Comparison of ENCODE assay signal across 8 cellular contexts in the genomic region with DNA sequence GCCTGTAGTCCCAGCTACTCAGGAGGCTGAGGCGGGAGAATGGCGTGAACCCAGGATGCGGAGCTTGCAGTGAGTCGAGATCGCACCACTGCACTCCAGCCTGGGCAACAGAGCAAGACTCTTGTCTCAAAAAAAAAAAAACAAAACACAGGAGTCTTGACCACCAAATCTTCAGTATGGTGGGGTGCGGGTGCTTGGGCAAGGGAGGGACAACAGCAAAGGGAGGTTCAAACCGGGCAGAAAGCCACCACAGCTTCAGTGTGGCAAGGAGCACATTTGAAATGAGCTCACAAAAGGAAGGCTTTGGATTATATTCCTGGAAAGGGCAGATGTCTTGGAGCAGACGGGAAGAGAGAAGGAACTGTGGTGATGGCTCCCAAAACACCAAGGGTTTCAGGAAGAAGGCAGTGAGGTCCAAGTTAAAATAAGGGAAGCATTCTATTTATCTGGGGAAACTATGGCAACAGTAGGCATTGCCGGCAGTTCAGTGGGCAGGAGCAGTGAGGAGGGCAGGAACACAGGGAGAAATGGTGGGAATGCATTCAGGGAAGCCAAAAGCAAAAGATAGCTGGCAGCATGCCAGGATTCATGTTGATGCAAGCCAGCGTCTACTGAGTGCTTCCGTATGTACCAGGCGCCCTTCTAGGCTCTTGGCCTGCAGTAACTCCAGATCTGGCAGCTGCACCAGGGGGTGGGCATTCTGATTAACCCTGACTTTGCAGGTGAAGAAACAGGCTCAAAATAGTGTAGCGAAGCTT. TPM values are rescaled to one million over a fixed set of nuclear protein-coding genes. Genes with fewer than 3 reads are reported as not detected.
DNase-seq lines count a peak whose midpoint lies in the region; ATAC-seq and TF ChIP-seq lines count a peak whose summit lies in the region.

No MANE protein-coding gene starts in this region.

- peaks cover 33% of the 10 kb centered on the region for H3K4me1 Mint-ChIP-seq in CD8-positive, alpha-beta T cell (ENCODE audit: low read depth)
- H3K4me1 Mint-ChIP-seq in stimulated activated memory B cell treated with anti-CD40 and anti-IgM and Interleukin-4, amounts not matched to agents 10 μg/mL and 1 μg/mL and 100 μg/mL, for 72 hours, result peaks cover 35% of the 10 kb centered on the region

- no peak for TF ChIP-seq CTCF in CD8-positive, alpha-beta T cell (IDR thresholded peaks at IDR 0.05)
- no peak for TF ChIP-seq CTCF in retinal pigment epithelial cell (conservative IDR thresholded peaks at IDR 0.05; ENCODE audit: low read depth, low read length)

- H3K4me3 ChIP-seq in CD8-positive, alpha-beta T cell (ENCODE audit: low read depth, low read length), result no peak overlapping the region
- no peak overlapping the region for H3K4me3 ChIP-seq in retinal pigment epithelial cell (ENCODE audit: low read length)

- H3K4me1 ChIP-seq in CD8-positive, alpha-beta T cell (ENCODE audit: insufficient read depth, low read length), result peaks cover 24% of the 10 kb centered on the region

- peak in 1 of 7 experiments; percentile 19 for DNase-seq in CD8-positive, alpha-beta T cell
- peak; percentile 55 for DNase-seq in NCI-H1436 treated with DMSO at 0.1 percent for 48 hours (lab: John Stamatoyannopoulos, UW)
- peak in 48 of 56 donors; percentile 12 to 90 (median 55) for DNase-seq in amygdala (lab: John Stamatoyannopoulos, UW)
- peak; percentile 84 for DNase-seq in cardiac septum (ENCODE audit: low spot score)
- peak; percentile 48 for DNase-seq in retinal pigment epithelial cell (ENCODE audit: low read depth)
- DNase-seq in UCSD-AML1 (lab: John Stamatoyannopoulos, UW; ENCODE audit: unreplicated experiment), result no peak

- peaks cover 18% of the 10 kb centered on the region for H3K36me3 ChIP-seq in CD8-positive, alpha-beta T cell (ENCODE audit: insufficient read depth, low read length)

- CTCF ChIA-PET in CD8-positive, alpha-beta T cell (lab: Charles Lee), result interaction anchor here (0.7 to 2.8 kb wide), 4 partner anchors 11 to 131 kb away, joined by 3 to 10 read pairs (median 4); no protein-coding TSS in a partner anchor

- peaks cover 35% of the 10 kb centered on the region for H3K36me3 Mint-ChIP-seq in CD8-positive, alpha-beta T cell
- H3K36me3 Mint-ChIP-seq in stimulated activated memory B cell treated with anti-CD40 and anti-IgM and Interleukin-4, amounts not matched to agents 10 μg/mL and 1 μg/mL and 100 μg/mL, for 72 hours, result peaks cover 47% of the 10 kb centered on the region

- H3K4me3 Mint-ChIP-seq in CD8-positive, alpha-beta T cell, result no peak overlapping the region
- no peak overlapping the region for H3K4me3 Mint-ChIP-seq in stimulated activated memory B cell treated with anti-CD40 and anti-IgM and Interleukin-4, amounts not matched to agents 10 μg/mL and 1 μg/mL and 100 μg/mL, for 72 hours

- peak overlapping the region; percentile 69 for H3K27ac Mint-ChIP-seq in CD8-positive, alpha-beta T cell
- no peak overlapping the region for H3K27ac Mint-ChIP-seq in stimulated activated memory B cell treated with anti-CD40 and anti-IgM and Interleukin-4, amounts not matched to agents 10 μg/mL and 1 μg/mL and 100 μg/mL, for 72 hours

- peak; percentile 29 for ATAC-seq in CD8-positive, alpha-beta T cell
- no peak for ATAC-seq in stimulated activated memory B cell treated with anti-CD40 and anti-IgM and Interleukin-4, amounts not matched to agents 10 μg/mL and 1 μg/mL and 100 μg/mL, for 72 hours
- ATAC-seq in GM21528 (IDR thresholded peaks at IDR 0.05; ENCODE audit: low FRiP score, unreplicated experiment), result no peak

- no peak overlapping the region for H3K27ac ChIP-seq in CD8-positive, alpha-beta T cell (ENCODE audit: low read depth, low read length)

- POLR2A ChIA-PET in CD8-positive, alpha-beta T cell (lab: Charles Lee), result interaction anchor here (1.2 kb wide), 1 partner anchor 14 kb away, joined by 3 read pairs; no protein-coding TSS in a partner anchor

- intact Hi-C loops in CD8-positive, alpha-beta T cell (cut with DNase I, micrococcal nuclease), result no loop called here
- intact Hi-C loops in cardiac septum (cut with DNase I), result loop anchor here (10.0 kb wide), 1 partner anchor 51 kb away; no protein-coding TSS in a partner anchor

- no peaks in the 10 kb centered on the region for H3K27me3 Mint-ChIP-seq in CD8-positive, alpha-beta T cell (ENCODE audit: low read depth)
- no peaks in the 10 kb centered on the region for H3K27me3 Mint-ChIP-seq in stimulated activated memory B cell treated with anti-CD40 and anti-IgM and Interleukin-4, amounts not matched to agents 10 μg/mL and 1 μg/mL and 100 μg/mL, for 72 hours

- no peaks in the 10 kb centered on the region for H3K9me3 ChIP-seq in CD8-positive, alpha-beta T cell (ENCODE audit: low read length)

- no peaks in the 10 kb centered on the region for H3K27me3 ChIP-seq in CD8-positive, alpha-beta T cell (ENCODE audit: insufficient read depth, low read length)

- H3K9me3 Mint-ChIP-seq in CD8-positive, alpha-beta T cell, result no peaks in the 10 kb centered on the region
- H3K9me3 Mint-ChIP-seq in stimulated activated memory B cell treated with anti-CD40 and anti-IgM and Interleukin-4, amounts not matched to agents 10 μg/mL and 1 μg/mL and 100 μg/mL, for 72 hours, result no peaks in the 10 kb centered on the region

RNA-seq across cellular contexts. Expression of a gene that starts 51.0 kb away (rescaled TPM):
- total RNA-seq in CD8-positive, alpha-beta T cell, result 1,000 to 10,000 TPM; 1,544 to 1,597 TPM
- total RNA-seq in cardiac septum, result 206 TPM
